In genomic region chr18:56986829-56987228, GRCh38 we compare ENCODE assay signal across 17 cellular contexts.
DNase-seq lines count a peak whose midpoint lies in the region; TF ChIP-seq lines count a peak whose summit lies in the region.
"Had no signal": no experiment of that assay in that cellular context is flagged by ENCODE, and none has a peak within 500 bp of the region (broad histone marks: within the 10 kb centered on the region; RNA-seq: fewer than 3 reads in every experiment).

No MANE protein-coding gene starts in this region.

- no peak overlapping the region for H3K4me3 ChIP-seq in breast epithelium
- peak overlapping the region; percentile 36; the same call in 1 of the 2 replicates for H3K4me3 ChIP-seq in iPS-20b (ENCODE audit: low read length)
- no peak overlapping the region for H3K4me3 ChIP-seq in transverse colon
- H3K4me3 ChIP-seq: gastrocnemius medialis, suprapubic skin had no signal

- no peaks in the 10 kb centered on the region for H3K9me3 ChIP-seq in breast epithelium
- no peaks in the 10 kb centered on the region for H3K9me3 ChIP-seq in iPS-20b (ENCODE audit: insufficient read depth, low read depth, low read length)
- no peaks in the 10 kb centered on the region for H3K9me3 ChIP-seq in transverse colon
- H3K9me3 ChIP-seq: gastrocnemius medialis, suprapubic skin had no signal

- H3K9ac ChIP-seq in iPS-20b (ENCODE audit: low read depth, low read length): no peak overlapping the region

- H3K27me3 Mint-ChIP-seq in MCF 10A (ENCODE audit: insufficient read depth, unreplicated experiment): no peaks in the 10 kb centered on the region
- H3K27me3 Mint-ChIP-seq: activated CD4-positive, alpha-beta T cell treated with anti-CD3 and anti-CD28 coated beads, Interleukin-2, amount 10 ng/mL, durations not matched to agents 7 days and 5 days; T-cell had no signal

- no peaks in the 10 kb centered on the region for H3K4me1 Mint-ChIP-seq in MCF 10A (ENCODE audit: insufficient read depth, unreplicated experiment)
- H3K4me1 Mint-ChIP-seq: activated CD4-positive, alpha-beta T cell treated with anti-CD3 and anti-CD28 coated beads, Interleukin-2, amount 10 ng/mL, durations not matched to agents 7 days and 5 days; CD14-positive monocyte; immature natural killer cell; T-cell had no signal

- DNase-seq in MCF 10A (ENCODE audit: unreplicated experiment) (peak; percentile 14), breast epithelium (ENCODE audit: low spot score in 2 of 2) (no peak), NCI-H748 (lab: John Stamatoyannopoulos, UW; ENCODE audit: unreplicated experiment) (peak; percentile 42), transverse colon (no peak), UCSD-AML1 (lab: John Stamatoyannopoulos, UW; ENCODE audit: unreplicated experiment) (no peak), ACHN (no peak), germinal center (ENCODE audit: low spot score) (no peak)
- DNase-seq: activated CD4-positive, alpha-beta T cell treated with anti-CD3 and anti-CD28 coated beads, Interleukin-2, amount 10 ng/mL, durations not matched to agents 7 days and 5 days; activated CD8-positive, alpha-beta memory T cell treated with anti-CD3 and anti-CD28 coated beads, Interleukin-2, amount 50 U/mL, for 4 hours; activated effector memory CD4-positive, alpha-beta T cell treated with anti-CD3 and anti-CD28 coated beads, Interleukin-2, amount 50 U/mL, for 16 hours; gastrocnemius medialis; immature natural killer cell; NCI-H446 treated with DMSO at 0.1 percent for 48 hours; T-cell had no signal

- POLR2A ChIA-PET in MCF 10A (lab: Yijun Ruan, JAX): interaction anchor here (0.9 to 1.1 kb wide), 2 partner anchors 16 to 110 kb away, joined by 3 read pairs; no protein-coding TSS in a partner anchor

- WGBS in transverse colon (ENCODE audit: low coverage in 1 of 2), 2 donors: 40 to 68% methylated on average over 1 to 2 of the region's 2 CpGs

- H3K36me3 ChIP-seq in breast epithelium (no peaks in the 10 kb centered on the region), iPS-20b (ENCODE audit: insufficient read depth, low read depth, low read length) (no peaks in the 10 kb centered on the region), transverse colon (no peaks in the 10 kb centered on the region)
- H3K36me3 ChIP-seq: gastrocnemius medialis, suprapubic skin had no signal

- TF ChIP-seq CTCF in MCF 10A (IDR thresholded peaks at IDR 0.05; ENCODE audit: unreplicated experiment) (no peak), breast epithelium (IDR thresholded peaks at IDR 0.05) (no peak), transverse colon (IDR thresholded peaks at IDR 0.05) (no peak)

- in situ Hi-C loops in transverse colon (cut with MboI; ENCODE audit: low pct_ligation_motif_present in 1 of 4, low pct_unique_long_range_greater_than_20kb in 1 of 4, low sequenced_read_pairs in 3 of 4): no loop called here
- in situ Hi-C loops in ACHN (cut with HindIII; ENCODE audit: low pct_ligation_motif_present, low pct_unique_long_range_greater_than_20kb, low sequenced_read_pairs): no loop called here

- H3K4me1 ChIP-seq in breast epithelium: no peaks in the 10 kb centered on the region
- peaks cover 16% of the 10 kb centered on the region; the same call in 1 of the 2 replicates for H3K4me1 ChIP-seq in iPS-20b (ENCODE audit: insufficient read depth, low read length)
- peaks cover 0 to 44% (median 11%) of the 10 kb centered on the region in 4 donors for H3K4me1 ChIP-seq in transverse colon
- H3K4me1 ChIP-seq: gastrocnemius medialis, suprapubic skin had no signal

- H3K27me3 ChIP-seq in breast epithelium: no peaks in the 10 kb centered on the region
- no peaks in the 10 kb centered on the region for H3K27me3 ChIP-seq in iPS-20b (ENCODE audit: insufficient read depth, low read length)
- H3K27me3 ChIP-seq in transverse colon: no peaks in the 10 kb centered on the region
- H3K27me3 ChIP-seq: gastrocnemius medialis, suprapubic skin had no signal

- no peak overlapping the region for H3K27ac Mint-ChIP-seq in MCF 10A (ENCODE audit: low read depth, unreplicated experiment)
- H3K27ac Mint-ChIP-seq: activated CD4-positive, alpha-beta T cell treated with anti-CD3 and anti-CD28 coated beads, Interleukin-2, amount 10 ng/mL, durations not matched to agents 7 days and 5 days; CD14-positive monocyte; immature natural killer cell; T-cell had no signal

- CTCF ChIA-PET in MCF 10A (lab: Yijun Ruan, JAX): interaction anchor here (0.7 to 1.2 kb wide), 3 partner anchors 16 to 752 kb away, joined by 4 to 5 read pairs (median 4); no protein-coding TSS in a partner anchor

- no peak for TF ChIP-seq EP300 in transverse colon (IDR thresholded peaks at IDR 0.05; ENCODE audit: low read depth)

- H3K4me3 Mint-ChIP-seq in MCF 10A (ENCODE audit: unreplicated experiment): no peak overlapping the region
- H3K4me3 Mint-ChIP-seq: activated CD4-positive, alpha-beta T cell treated with anti-CD3 and anti-CD28 coated beads, Interleukin-2, amount 10 ng/mL, durations not matched to agents 7 days and 5 days; CD14-positive monocyte; immature natural killer cell; T-cell had no signal

- H3K27ac ChIP-seq in breast epithelium (no peak overlapping the region), iPS-20b (ENCODE audit: low read length) (no peak overlapping the region), transverse colon (peak overlapping the region; percentile 32 to 64 (median 52))
- H3K27ac ChIP-seq: gastrocnemius medialis, suprapubic skin had no signal

- no TSS peak for BruUV-seq in MCF 10A (replicated peaks; lab: Mats Ljungman, UMichigan)

- H3K9me3 Mint-ChIP-seq in MCF 10A (ENCODE audit: unreplicated experiment): no peaks in the 10 kb centered on the region
- H3K9me3 Mint-ChIP-seq: activated CD4-positive, alpha-beta T cell treated with anti-CD3 and anti-CD28 coated beads, Interleukin-2, amount 10 ng/mL, durations not matched to agents 7 days and 5 days; immature natural killer cell; T-cell had no signal

- intact Hi-C loops in MCF 10A (cut with micrococcal nuclease) (no loop called here), breast epithelium (cut with DNase I; ENCODE audit: low total_unique reads) (no loop called here), transverse colon (cut with DNase I; ENCODE audit: low total_unique reads) (no loop called here)

- TF ChIP-seq POLR2A in breast epithelium (IDR thresholded peaks at IDR 0.05): no peak
- TF ChIP-seq POLR2A in transverse colon (IDR thresholded peaks at IDR 0.05): no peak

- H3K36me3 Mint-ChIP-seq in MCF 10A (ENCODE audit: insufficient read depth, unreplicated experiment): no peaks in the 10 kb centered on the region

Comparison
In these comparisons a context has a peak if more than half of its experiments do, and no peak if none do; other contexts are left out.
1. DNase-seq: peak in MCF 10A (single experiment) and NCI-H748 (single experiment); none in breast epithelium (0 of 2), transverse colon (single experiment), UCSD-AML1 (single experiment), ACHN (single experiment) and germinal center (single experiment).
2. H3K27ac ChIP-seq: peak in transverse colon (4 of 4); none in breast epithelium (0 of 2) and iPS-20b (single experiment).